Comparison of ENCODE assay signal across 26 cellular contexts in genomic region chr12:131510431-131510830, GRCh38.
"Had no signal": no experiment of that assay in that cellular context is flagged by ENCODE, and none has a peak within 500 bp of the region (broad histone marks: within the 10 kb centered on the region; RNA-seq: fewer than 3 reads in every experiment).

No MANE protein-coding gene starts in this region.

- H3K4me3 Mint-ChIP-seq: activated B cell treated with CpG ODN at 0.5 μM for 24 hours; activated T-cell treated with anti-CD3 and anti-CD28 coated beads, Interleukin-2, amount 50 U/mL, for 4 hours had no signal

- H3K9me3 Mint-ChIP-seq: activated B cell treated with CpG ODN at 0.5 μM for 24 hours; activated T-helper 17 cell treated with anti-CD3 and anti-CD28 coated beads, Interleukin-2, amount 50 U/mL, for 72 hours; stimulated activated naive B cell treated with anti-CD40 and anti-IgM and Interleukin-4, amounts not matched to agents 10 μg/mL and 1 μg/mL and 100 μg/mL, for 72 hours; T-helper 2 cell treated with Interferon-gamma antibody and Interleukin-4, amounts not matched to agents 5 μg/mL and 100 μg/mL, for 36 hours had no signal

- H3K4me1 ChIP-seq: parathyroid adenoma, psoas muscle, sigmoid colon, transverse colon had no signal

- H2AFZ ChIP-seq: parathyroid adenoma had no signal

- H3K9me3 ChIP-seq: psoas muscle, sigmoid colon, testis, transverse colon had no signal

- DNase-seq: activated B cell treated with CpG ODN at 0.5 μM for 24 hours; activated CD4-positive, alpha-beta T cell treated with anti-CD3 and anti-CD28 coated beads, Interleukin-2, amount 50 U/mL, for 4 hours; activated gamma-delta T cell treated with Interleukin-2 at 50 U/mL for 16 hours; activated naive CD4-positive, alpha-beta T cell treated with anti-CD3 and anti-CD28 coated beads, Interleukin-2, amount 50 U/mL, for 16 hours; activated T-cell treated with anti-CD3 and anti-CD28 coated beads, Interleukin-2, amount 50 U/mL, for 4 hours; amniotic stem cell; brain microvascular endothelial cell; cortex of kidney; foreskin fibroblast; heart left ventricle; immature natural killer cell; kidney; left colon; midbrain; naive thymus-derived CD4-positive, alpha-beta T cell; psoas muscle; sigmoid colon; small intestine; stimulated activated CD4-positive, alpha-beta T cell treated with anti-CD3 and anti-CD28 coated beads, Interleukin-4, amount 100 ng/mL, for 24 hours; stimulated activated naive B cell treated with anti-CD40 and anti-IgM and Interleukin-4, amounts not matched to agents 10 μg/mL and 1 μg/mL and 100 μg/mL, for 72 hours; testis; transverse colon had no signal

- H3K4me1 Mint-ChIP-seq: activated T-helper 17 cell treated with anti-CD3 and anti-CD28 coated beads, Interleukin-2, amount 50 U/mL, for 72 hours had no signal

- ATAC-seq: left colon, psoas muscle had no signal

- FAIRE-seq: astrocyte, kidney, small intestine had no signal

- H3K36me3 ChIP-seq: brain microvascular endothelial cell, heart left ventricle, sigmoid colon, transverse colon had no signal

- H3K36me3 Mint-ChIP-seq: immature natural killer cell; stimulated activated naive B cell treated with anti-CD40 and anti-IgM and Interleukin-4, amounts not matched to agents 10 μg/mL and 1 μg/mL and 100 μg/mL, for 72 hours had no signal

- H3K27me3 ChIP-seq: brain microvascular endothelial cell, testis, transverse colon had no signal

- H3K9ac ChIP-seq: parathyroid adenoma had no signal

- H3K4me3 ChIP-seq: heart left ventricle, psoas muscle, sigmoid colon, testis, transverse colon had no signal

- H3K79me2 ChIP-seq: parathyroid adenoma had no signal

- H3K27ac ChIP-seq: brain microvascular endothelial cell, heart left ventricle, parathyroid adenoma, psoas muscle, sigmoid colon, testis, transverse colon had no signal

- H3K27me3 Mint-ChIP-seq: activated B cell treated with CpG ODN at 0.5 μM for 24 hours; activated T-helper 17 cell treated with anti-CD3 and anti-CD28 coated beads, Interleukin-2, amount 50 U/mL, for 72 hours had no signal
